In genomic region chr7:123715793-123716192, GRCh38 we compare ENCODE assay signal across 29 cellular contexts.
"Had no signal": no experiment of that assay in that cellular context is flagged by ENCODE, and none has a peak within 500 bp of the region (broad histone marks: within the 10 kb centered on the region; RNA-seq: fewer than 3 reads in every experiment).

No MANE protein-coding gene starts in this region.

- H3K27me3 Mint-ChIP-seq: activated naive CD8-positive, alpha-beta T cell treated with anti-CD3 and anti-CD28 coated beads, Interleukin-2, amount 50 U/mL, for 24 hours; activated T-cell treated with anti-CD3 and anti-CD28 coated beads, Interleukin-2, amount 50 U/mL, for 24 hours had no signal

- H3K4me3 Mint-ChIP-seq: activated CD8-positive, alpha-beta T cell treated with anti-CD3 and anti-CD28 coated beads, Interleukin-2, amount 10 ng/mL, durations not matched to agents 7 days and 5 days; activated naive CD8-positive, alpha-beta T cell treated with anti-CD3 and anti-CD28 coated beads, Interleukin-2, amount 50 U/mL, for 24 hours; activated T-cell treated with anti-CD3 and anti-CD28 coated beads, Interleukin-2, amount 50 U/mL, for 24 hours had no signal

- H3K9me3 Mint-ChIP-seq: activated naive CD4-positive, alpha-beta T cell treated with anti-CD3 and anti-CD28 coated beads, Interleukin-2, amount 50 U/mL, for 72 hours; activated naive CD8-positive, alpha-beta T cell treated with anti-CD3 and anti-CD28 coated beads, Interleukin-2, amount 50 U/mL, for 24 hours; activated T-cell treated with anti-CD3 and anti-CD28 coated beads, Interleukin-2, amount 50 U/mL, for 24 hours had no signal

- H3K27me3 ChIP-seq: ascending aorta, body of pancreas, MG63, Peyer's patch, SJCRH30 had no signal

- H3K36me3 ChIP-seq: ascending aorta, MG63, Peyer's patch, SJCRH30, WERI-Rb-1 had no signal

- H3K9me2 ChIP-seq: SK-N-SH had no signal

- H3K4me2 ChIP-seq: SK-N-SH had no signal

- DNase-seq: activated CD4-positive, alpha-beta T cell treated with anti-CD3 and anti-CD28 coated beads for 4 hours; activated CD4-positive, alpha-beta T cell treated with anti-CD3 and anti-CD28 coated beads, Interleukin-2, amount 50 U/mL, for 4 hours; activated CD8-positive, alpha-beta memory T cell treated with anti-CD3 and anti-CD28 coated beads, Interleukin-2, amount 50 U/mL, for 48 hours; activated CD8-positive, alpha-beta T cell treated with anti-CD3 and anti-CD28 coated beads, Interleukin-2, amount 10 ng/mL, durations not matched to agents 7 days and 5 days; activated effector memory CD4-positive, alpha-beta T cell treated with anti-CD3 and anti-CD28 coated beads, Interleukin-2, amount 50 U/mL, for 16 hours; activated naive CD4-positive, alpha-beta T cell treated with Interleukin-2 at 50 U/mL for 16 hours; activated naive CD8-positive, alpha-beta T cell treated with anti-CD3 and anti-CD28 coated beads, Interleukin-2, amount 50 U/mL, for 24 hours; activated T-cell treated with anti-CD3 and anti-CD28 coated beads, Interleukin-2, amount 50 U/mL, for 24 hours; amniotic stem cell; body of pancreas; MG63; MV-4-11; NCI-H1092 treated with DMSO at 0.1 percent for 48 hours; NCI-H1417 treated with DMSO at 0.1 percent for 48 hours; NCI-H1694; NCI-H2029; NCI-H2107; NCI-H2171 treated with DMSO at 0.1 percent for 48 hours; NCI-H526 treated with DMSO at 0.1 percent for 48 hours; NCI-H82; Peyer's patch; Right ventricle myocardium superior; SJCRH30; SK-N-SH; T-helper 1 cell; WERI-Rb-1 had no signal

- H3K9ac ChIP-seq: SK-N-SH had no signal

- ATAC-seq: activated CD8-positive, alpha-beta T cell treated with anti-CD3 and anti-CD28 coated beads, Interleukin-2, amount 10 ng/mL, durations not matched to agents 7 days and 5 days; activated naive CD4-positive, alpha-beta T cell treated with anti-CD3 and anti-CD28 coated beads, Interleukin-2, amount 50 U/mL, for 72 hours; activated naive CD8-positive, alpha-beta T cell treated with anti-CD3 and anti-CD28 coated beads, Interleukin-2, amount 50 U/mL, for 24 hours; body of pancreas had no signal

- H3K4me3 ChIP-seq: ascending aorta, body of pancreas, MG63, Peyer's patch, SJCRH30 had no signal

- H3K9me3 ChIP-seq: ascending aorta, body of pancreas, MG63, Peyer's patch, SJCRH30, SK-N-SH had no signal

- H3K27ac Mint-ChIP-seq: activated naive CD4-positive, alpha-beta T cell treated with anti-CD3 and anti-CD28 coated beads, Interleukin-2, amount 50 U/mL, for 72 hours; activated naive CD8-positive, alpha-beta T cell treated with anti-CD3 and anti-CD28 coated beads, Interleukin-2, amount 50 U/mL, for 24 hours had no signal

- H3K27ac ChIP-seq: ascending aorta, body of pancreas, Peyer's patch, RWPE1, SJCRH30, WERI-Rb-1 had no signal

- H3K36me3 Mint-ChIP-seq: activated naive CD4-positive, alpha-beta T cell treated with anti-CD3 and anti-CD28 coated beads, Interleukin-2, amount 50 U/mL, for 72 hours had no signal
